In the genomic region with DNA sequence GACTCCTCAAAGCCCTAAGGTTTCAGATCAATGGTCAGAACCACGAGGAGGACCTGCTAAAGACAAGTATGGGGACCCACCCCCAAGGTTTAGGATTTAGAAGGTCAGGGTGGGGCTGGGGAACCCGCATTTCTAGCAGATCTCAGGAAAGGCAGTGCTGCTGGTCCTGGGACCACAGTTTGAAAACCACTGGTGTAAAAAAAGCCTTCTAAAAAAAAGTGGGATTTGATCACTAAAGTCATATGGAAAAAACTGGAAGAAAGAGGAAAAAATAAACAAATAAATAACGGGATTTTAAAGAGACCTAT, we compare ENCODE assay signal across 8 cellular contexts. TPM values are rescaled to one million over a fixed set of nuclear protein-coding genes. Genes with fewer than 3 reads are reported as not detected.
DNase-seq lines count a peak whose midpoint lies in the region; ATAC-seq and TF ChIP-seq lines count a peak whose summit lies in the region.

No MANE protein-coding gene starts in this region.

- no peak overlapping the region for H3K23ac ChIP-seq in IMR-90 (ENCODE audit: low read depth, low read length)

- no peak overlapping the region for H4K91ac ChIP-seq in IMR-90 (ENCODE audit: insufficient read depth, low read depth, low read length)

- no peak overlapping the region for H2BK20ac ChIP-seq in IMR-90 (ENCODE audit: low read depth, low read length)

- peak overlapping the region; percentile 48 for H3K4me2 ChIP-seq in IMR-90 (ENCODE audit: low read depth, low read length)

- no CpG with 5 or more reads among the region's 3 CpGs for WGBS in IMR-90 (ENCODE audit: extremely low coverage in 2 of 2, insufficient read length in 1 of 2), 2 experiments

- ATAC-seq in IMR-90 (ENCODE audit: low read depth) = no peak
- no peak for ATAC-seq in left colon

- H3K36me3 ChIP-seq in IMR-90 (ENCODE audit: control insufficient read depth, insufficient read depth, low read length) (no peaks in the 10 kb centered on the region), muscle layer of colon (ENCODE audit: insufficient read depth, low read length) (no peaks in the 10 kb centered on the region)

- no peak overlapping the region for H2BK5ac ChIP-seq in IMR-90 (ENCODE audit: low read depth, low read length, poor library complexity, severe bottlenecking)

- H4K5ac ChIP-seq in IMR-90 (ENCODE audit: low read depth, low read length) = no peak overlapping the region

- TF ChIP-seq POLR2A in IMR-90 (IDR thresholded peaks at IDR 0.05; ENCODE audit: low read depth, low read length) = no peak

- H3K27me3 ChIP-seq in IMR-90 (ENCODE audit: control insufficient read depth, insufficient read depth, low read length) (no peaks in the 10 kb centered on the region), muscle layer of colon (ENCODE audit: control insufficient read depth in 1 of 2, insufficient read depth in 2 of 2, low read length in 2 of 2) (no peaks in the 10 kb centered on the region)

- no peak overlapping the region for H3K56ac ChIP-seq in IMR-90 (ENCODE audit: extremely low read depth, insufficient read depth, low read length)

- H3K18ac ChIP-seq in IMR-90 (ENCODE audit: low read depth, low read length) = no peak overlapping the region

- H4K8ac ChIP-seq in IMR-90 (ENCODE audit: low read depth in 2 of 2, low read length in 2 of 2) = peak overlapping the region in 1 of 2 experiments; percentile 37; a peak in 2 of 4 replicates

- peaks cover 0 to 3% of the 10 kb centered on the region in 2 experiments; a peak in 2 of 4 replicates for H3K79me1 ChIP-seq in IMR-90 (ENCODE audit: low read depth in 1 of 2, low read length in 2 of 2)

- H3K9ac ChIP-seq in IMR-90 (ENCODE audit: low read depth, low read length) (peak overlapping the region; percentile 56; the same call in 1 of the 2 replicates), muscle layer of colon (ENCODE audit: low read length) (peak overlapping the region; percentile 14)

- dilution Hi-C loops in IMR-90 (cut with HindIII; ENCODE audit: low sequenced_read_pairs, unreplicated experiment) = no loop called here

- CTCF ChIA-PET in IMR-90 (lab: Yijun Ruan, JAX) = no interaction called here

- H2BK120ac ChIP-seq in IMR-90 (ENCODE audit: low read depth, low read length) = no peak overlapping the region

- H3K9me3 ChIP-seq in IMR-90 (ENCODE audit: control insufficient read depth, insufficient read depth, low read length) = no peaks in the 10 kb centered on the region
- H3K9me3 ChIP-seq in muscle layer of colon (ENCODE audit: low read length) = no peaks in the 10 kb centered on the region

- H3K27ac ChIP-seq in IMR-90 (ENCODE audit: insufficient read depth, low read length) (no peak overlapping the region), muscle layer of colon (ENCODE audit: low read depth, low read length) (peak overlapping the region; percentile 86)

- no peak overlapping the region for H2AK9ac ChIP-seq in IMR-90 (replicated peaks; ENCODE audit: low read depth, low read length, poor library complexity)

- H2AFZ ChIP-seq in IMR-90 (replicated peaks; ENCODE audit: low read length, poor library complexity) = peak overlapping the region; percentile 90

- H3K4me3 Mint-ChIP-seq in chondrocyte (ENCODE audit: unreplicated experiment) = peak overlapping the region; percentile 81

- no peak overlapping the region for H2AK5ac ChIP-seq in IMR-90 (ENCODE audit: low read depth, low read length)

- no peak overlapping the region for H3K4ac ChIP-seq in IMR-90 (ENCODE audit: low read depth, low read length)

- H2BK15ac ChIP-seq in IMR-90 (ENCODE audit: low read depth, low read length) = no peak overlapping the region

- intact Hi-C loops in IMR-90 (cut with micrococcal nuclease) (no loop called here), left colon (cut with DNase I, micrococcal nuclease) (no loop called here)

- POLR2A ChIA-PET in IMR-90 (lab: Charles Lee; ENCODE audit: unreplicated experiment) = no interaction called here

- H3K9me3 Mint-ChIP-seq in chondrocyte (ENCODE audit: low read depth) = peaks cover 5% of the 10 kb centered on the region

- H3K27me3 Mint-ChIP-seq in chondrocyte (ENCODE audit: low read depth) = no peaks in the 10 kb centered on the region

- peaks cover 14% of the 10 kb centered on the region for H3K4me1 Mint-ChIP-seq in chondrocyte (ENCODE audit: low read depth)

- DNase-seq in AG09309 (ENCODE audit: low read depth) (no peak), IMR-90 (no peak), chondrocyte (ENCODE audit: low spot score) (no peak), left colon (no peak), glomerular visceral epithelial cell (ENCODE audit: extremely low spot score) (no peak), GM03348 (ENCODE audit: low spot score) (no peak), NCI-H2227 treated with DMSO at 0.1 percent for 48 hours (lab: John Stamatoyannopoulos, UW) (no peak)

- peak overlapping the region; percentile 54 for H3K27ac Mint-ChIP-seq in chondrocyte (ENCODE audit: unreplicated experiment)

- H4K20me1 ChIP-seq in IMR-90 (ENCODE audit: insufficient read depth, low read length) = no peaks in the 10 kb centered on the region

- no peak for TF ChIP-seq CTCF in AG09309 (IDR thresholded peaks at IDR 0.05; ENCODE audit: control insufficient read depth, insufficient read depth, low read depth, low read length, missing control alignments)
- TF ChIP-seq CTCF in IMR-90 (conservative IDR thresholded peaks at IDR 0.05; ENCODE audit: low read depth, low read length) = no peak
- no peak for TF ChIP-seq CTCF in chondrocyte (IDR thresholded peaks at IDR 0.05)

- no peak overlapping the region for H3K14ac ChIP-seq in IMR-90 (replicated peaks; ENCODE audit: low read depth, low read length)

- H3K9me1 ChIP-seq in IMR-90 (ENCODE audit: insufficient read depth, low read length) = 0 out of 2 replicates have a peak, but pooled peaks cover 3% of the 10 kb centered on the region

- H3K4me1 ChIP-seq in IMR-90 (ENCODE audit: control insufficient read depth, insufficient read depth, low read length) (no peaks in the 10 kb centered on the region), muscle layer of colon (ENCODE audit: insufficient read depth, low read length) (peaks cover 14% of the 10 kb centered on the region)

- TF ChIP-seq RAD21 in IMR-90 (IDR thresholded peaks at IDR 0.05; ENCODE audit: low read length) = no peak

- H3K36me3 Mint-ChIP-seq in chondrocyte (ENCODE audit: low read depth) = no peaks in the 10 kb centered on the region

- BruUV-seq in IMR-90 (replicated peaks; lab: Mats Ljungman, UMichigan) = no TSS peak

- in situ Hi-C loops in IMR-90 (cut with MboI; ENCODE audit: low sequenced_read_pairs) = no loop called here

- H3K4me3 ChIP-seq in AG09309 (ENCODE audit: control insufficient read depth, low read depth, low read length) (peak overlapping the region; percentile 66), IMR-90 (ENCODE audit: insufficient read depth, low read depth, low read length) (peak overlapping the region; percentile 50), muscle layer of colon (ENCODE audit: low read depth in 1 of 2, low read length in 2 of 2) (peak overlapping the region; percentile 45 to 67)

TF ChIP-seq in IMR-90, 13 proteins besides CTCF, POLR2A, EP300 and RAD21:
- TF ChIP-seq RFX5 (IDR thresholded peaks at IDR 0.05; ENCODE audit: low read depth, low read length) (no peak), NFE2L2 (IDR thresholded peaks at IDR 0.05; ENCODE audit: low read depth, low read length) (no peak), CEBPB (IDR thresholded peaks at IDR 0.05; ENCODE audit: low read depth, low read length) (no peak), BHLHE40 (IDR thresholded peaks at IDR 0.05; ENCODE audit: low read depth, low read length) (no peak), RCOR1 (IDR thresholded peaks at IDR 0.05; ENCODE audit: insufficient replicate concordance, low read length) (no peak), MXI1 (IDR thresholded peaks at IDR 0.05; ENCODE audit: borderline replicate concordance, low read depth, low read length) (no peak)
- TF ChIP-seq, protein P1, sequence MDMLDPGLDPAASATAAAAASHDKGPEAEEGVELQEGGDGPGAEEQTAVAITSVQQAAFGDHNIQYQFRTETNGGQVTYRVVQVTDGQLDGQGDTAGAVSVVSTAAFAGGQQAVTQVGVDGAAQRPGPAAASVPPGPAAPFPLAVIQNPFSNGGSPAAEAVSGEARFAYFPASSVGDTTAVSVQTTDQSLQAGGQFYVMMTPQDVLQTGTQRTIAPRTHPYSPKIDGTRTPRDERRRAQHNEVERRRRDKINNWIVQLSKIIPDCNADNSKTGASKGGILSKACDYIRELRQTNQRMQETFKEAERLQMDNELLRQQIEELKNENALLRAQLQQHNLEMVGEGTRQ (IDR thresholded peaks at IDR 0.05; ENCODE audit: low read depth, low read length) = no peak
- TF ChIP-seq, protein P2, sequence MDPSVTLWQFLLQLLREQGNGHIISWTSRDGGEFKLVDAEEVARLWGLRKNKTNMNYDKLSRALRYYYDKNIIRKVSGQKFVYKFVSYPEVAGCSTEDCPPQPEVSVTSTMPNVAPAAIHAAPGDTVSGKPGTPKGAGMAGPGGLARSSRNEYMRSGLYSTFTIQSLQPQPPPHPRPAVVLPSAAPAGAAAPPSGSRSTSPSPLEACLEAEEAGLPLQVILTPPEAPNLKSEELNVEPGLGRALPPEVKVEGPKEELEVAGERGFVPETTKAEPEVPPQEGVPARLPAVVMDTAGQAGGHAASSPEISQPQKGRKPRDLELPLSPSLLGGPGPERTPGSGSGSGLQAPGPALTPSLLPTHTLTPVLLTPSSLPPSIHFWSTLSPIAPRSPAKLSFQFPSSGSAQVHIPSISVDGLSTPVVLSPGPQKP (IDR thresholded peaks at IDR 0.05; ENCODE audit: borderline replicate concordance, low read depth, low read length) = no peak

RNA-seq across cellular contexts. Expression of a gene that starts 0.8 kb away (rescaled TPM):
- total RNA-seq in IMR-90 (2012; rRNA removed) (26.7 and 30.5 TPM in 2 replicates), chondrocyte (38.5 to 51.9 TPM (median 43.2 TPM) in 3 replicates), left colon (10 to 100 TPM; 31.3 to 31.4 TPM)
- polyA plus RNA-seq in IMR-90 (2012; rRNA removed) = 43.5 and 44.7 TPM in 2 replicates
- polyA plus RNA-seq in IMR-90 (2012; cell fraction: cytosol; rRNA removed) = 46.5 and 59.0 TPM in 2 replicates
- 48.1 and 91.7 TPM in 2 replicates for polyA plus RNA-seq in IMR-90 (2012; cell fraction: nucleus; rRNA removed; ENCODE audit: low replicate concordance)
